In genomic region chr11:89275966-89276365, GRCh38 we compare ENCODE assay signal across 16 cellular contexts.
DNase-seq lines count a peak whose midpoint lies in the region; ATAC-seq, FAIRE-seq and TF ChIP-seq lines count a peak whose summit lies in the region.
"Had no signal": no experiment of that assay in that cellular context is flagged by ENCODE, and none has a peak within 500 bp of the region (broad histone marks: within the 10 kb centered on the region; RNA-seq: fewer than 3 reads in every experiment).

No MANE protein-coding gene starts in this region.

- H3K27ac Mint-ChIP-seq in GM23338: peak overlapping the region; percentile 28; the same call in 1 of the 2 replicates
- H3K27ac Mint-ChIP-seq: CD4-positive, CD25-positive, alpha-beta regulatory T cell; IgD-negative memory B cell had no signal

- no peaks in the 10 kb centered on the region; the same call in 2 of the 3 replicates for H3K36me3 Mint-ChIP-seq in GM23338 (ENCODE audit: low read depth)
- H3K36me3 Mint-ChIP-seq: CD4-positive, CD25-positive, alpha-beta regulatory T cell; IgD-negative memory B cell had no signal

- no peaks in the 10 kb centered on the region for H3K9me3 Mint-ChIP-seq in GM23338

- no peak overlapping the region; the same call in 1 of the 2 replicates for H2AFZ ChIP-seq in GM23338

- H3K36me3 ChIP-seq in GM23338 (ENCODE audit: insufficient read depth): no peaks in the 10 kb centered on the region
- H3K36me3 ChIP-seq: BLaER1 treated with 17β-estradiol and CSF1 and Interleukin-3, amounts not matched to agents 10 nM and 100 nM had no signal

- H3K4me2 ChIP-seq in GM23338: peak overlapping the region; percentile 36; the same call in 1 of the 2 replicates
- H3K4me2 ChIP-seq: BLaER1 treated with 17β-estradiol and CSF1 and Interleukin-3, amounts not matched to agents 10 nM and 100 nM had no signal

- H3K4me3 ChIP-seq in GM23338: no peak overlapping the region
- H3K4me3 ChIP-seq: BLaER1 treated with 17β-estradiol and CSF1 and Interleukin-3, amounts not matched to agents 10 nM and 100 nM; GM12878 had no signal

- no peak for ATAC-seq in GM23338
- no peak for ATAC-seq in GM19455 (IDR thresholded peaks at IDR 0.05; ENCODE audit: unreplicated experiment)
- ATAC-seq: GM12878 had no signal

- no peaks in the 10 kb centered on the region for H3K79me2 ChIP-seq in GM23338 (replicated peaks; ENCODE audit: insufficient read depth)

- DNase-seq in GM23338 (ENCODE audit: low spot score) (no peak), frontal cortex (ENCODE audit: low spot score in 2 of 2) (no peak), midbrain (lab: John Stamatoyannopoulos, UW) (peak; percentile 75), substantia nigra (lab: John Stamatoyannopoulos, UW) (peak in 4 of 49 donors; percentile 18 to 56 (median 22))
- DNase-seq in effector CD4-positive, alpha-beta T cell: no peak
- DNase-seq in activated naive CD4-positive, alpha-beta T cell treated with Interleukin-2 at 50 U/mL for 16 hours: no peak
- DNase-seq: 8988T; AML-193; CD4-positive, CD25-positive, alpha-beta regulatory T cell; DMS53; H7 had no signal

- no peak overlapping the region for H3K4me3 Mint-ChIP-seq in GM23338
- H3K4me3 Mint-ChIP-seq: CD4-positive, CD25-positive, alpha-beta regulatory T cell; IgD-negative memory B cell had no signal

- H3F3A ChIP-seq in GM23338 (replicated peaks; ENCODE audit: low read depth): no peaks in the 10 kb centered on the region

- no peaks in the 10 kb centered on the region for H3K27me3 Mint-ChIP-seq in GM23338 (ENCODE audit: insufficient read depth, low read depth, poor library complexity)
- H3K27me3 Mint-ChIP-seq: CD4-positive, CD25-positive, alpha-beta regulatory T cell; IgD-negative memory B cell had no signal

- H3K27me3 ChIP-seq in GM23338 (ENCODE audit: insufficient read depth): no peaks in the 10 kb centered on the region
- H3K27me3 ChIP-seq: BLaER1 treated with 17β-estradiol and CSF1 and Interleukin-3, amounts not matched to agents 10 nM and 100 nM had no signal

- TF ChIP-seq CTCF in GM23338 (conservative IDR thresholded peaks at IDR 0.05; ENCODE audit: low read depth in 2 of 2): no peak

- H3K27ac ChIP-seq in GM23338 (ENCODE audit: low read depth) (no peak overlapping the region), substantia nigra (ENCODE audit: low read depth, low read length, poor library complexity, severe bottlenecking) (peak overlapping the region; percentile 31)
- H3K27ac ChIP-seq: BLaER1 treated with 17β-estradiol and CSF1 and Interleukin-3, amounts not matched to agents 10 nM and 100 nM had no signal

- H3K4me1 Mint-ChIP-seq in GM23338: peaks cover 17% of the 10 kb centered on the region
- H3K4me1 Mint-ChIP-seq: CD4-positive, CD25-positive, alpha-beta regulatory T cell; IgD-negative memory B cell had no signal

- no peaks in the 10 kb centered on the region for H4K20me1 ChIP-seq in GM23338 (replicated peaks; ENCODE audit: insufficient read depth)
- H4K20me1 ChIP-seq: BLaER1 treated with 17β-estradiol and CSF1 and Interleukin-3, amounts not matched to agents 10 nM and 100 nM had no signal

- peak; percentile 92 for FAIRE-seq in frontal cortex (lab: Jason Lieb, UNC)
- FAIRE-seq: GM12878, GM18507 had no signal

- H3K4me1 ChIP-seq in GM23338 (ENCODE audit: insufficient read depth): peaks cover 12% of the 10 kb centered on the region; the same call in 1 of the 2 replicates
- H3K4me1 ChIP-seq: BLaER1 treated with 17β-estradiol and CSF1 and Interleukin-3, amounts not matched to agents 10 nM and 100 nM had no signal

- H3K9me2 ChIP-seq in GM23338 (ENCODE audit: insufficient read depth): peaks cover 7% of the 10 kb centered on the region; the same call in 1 of the 2 replicates

TF ChIP-seq in GM23338, 12 proteins besides CTCF, POLR2A, EP300 and RAD21 (continues in another document):
- TF ChIP-seq ZNF114 (CRISPR knock-in tag; IDR thresholded peaks at IDR 0.05) (no peak), EZH2phosphoT487 (IDR thresholded peaks at IDR 0.05; ENCODE audit: unreplicated experiment) (no peak), JUNB (IDR thresholded peaks at IDR 0.05; ENCODE audit: unreplicated experiment) (no peak), STAT1 (IDR thresholded peaks at IDR 0.05; ENCODE audit: unreplicated experiment) (no peak), POLR2AphosphoS5 (IDR thresholded peaks at IDR 0.05; ENCODE audit: low read depth) (no peak), EZH2 (IDR thresholded peaks at IDR 0.05; ENCODE audit: low read depth, unreplicated experiment) (no peak), ZNF331 (CRISPR knock-in tag; IDR thresholded peaks at IDR 0.05; ENCODE audit: low read depth) (no peak)
- TF ChIP-seq, protein P1, sequence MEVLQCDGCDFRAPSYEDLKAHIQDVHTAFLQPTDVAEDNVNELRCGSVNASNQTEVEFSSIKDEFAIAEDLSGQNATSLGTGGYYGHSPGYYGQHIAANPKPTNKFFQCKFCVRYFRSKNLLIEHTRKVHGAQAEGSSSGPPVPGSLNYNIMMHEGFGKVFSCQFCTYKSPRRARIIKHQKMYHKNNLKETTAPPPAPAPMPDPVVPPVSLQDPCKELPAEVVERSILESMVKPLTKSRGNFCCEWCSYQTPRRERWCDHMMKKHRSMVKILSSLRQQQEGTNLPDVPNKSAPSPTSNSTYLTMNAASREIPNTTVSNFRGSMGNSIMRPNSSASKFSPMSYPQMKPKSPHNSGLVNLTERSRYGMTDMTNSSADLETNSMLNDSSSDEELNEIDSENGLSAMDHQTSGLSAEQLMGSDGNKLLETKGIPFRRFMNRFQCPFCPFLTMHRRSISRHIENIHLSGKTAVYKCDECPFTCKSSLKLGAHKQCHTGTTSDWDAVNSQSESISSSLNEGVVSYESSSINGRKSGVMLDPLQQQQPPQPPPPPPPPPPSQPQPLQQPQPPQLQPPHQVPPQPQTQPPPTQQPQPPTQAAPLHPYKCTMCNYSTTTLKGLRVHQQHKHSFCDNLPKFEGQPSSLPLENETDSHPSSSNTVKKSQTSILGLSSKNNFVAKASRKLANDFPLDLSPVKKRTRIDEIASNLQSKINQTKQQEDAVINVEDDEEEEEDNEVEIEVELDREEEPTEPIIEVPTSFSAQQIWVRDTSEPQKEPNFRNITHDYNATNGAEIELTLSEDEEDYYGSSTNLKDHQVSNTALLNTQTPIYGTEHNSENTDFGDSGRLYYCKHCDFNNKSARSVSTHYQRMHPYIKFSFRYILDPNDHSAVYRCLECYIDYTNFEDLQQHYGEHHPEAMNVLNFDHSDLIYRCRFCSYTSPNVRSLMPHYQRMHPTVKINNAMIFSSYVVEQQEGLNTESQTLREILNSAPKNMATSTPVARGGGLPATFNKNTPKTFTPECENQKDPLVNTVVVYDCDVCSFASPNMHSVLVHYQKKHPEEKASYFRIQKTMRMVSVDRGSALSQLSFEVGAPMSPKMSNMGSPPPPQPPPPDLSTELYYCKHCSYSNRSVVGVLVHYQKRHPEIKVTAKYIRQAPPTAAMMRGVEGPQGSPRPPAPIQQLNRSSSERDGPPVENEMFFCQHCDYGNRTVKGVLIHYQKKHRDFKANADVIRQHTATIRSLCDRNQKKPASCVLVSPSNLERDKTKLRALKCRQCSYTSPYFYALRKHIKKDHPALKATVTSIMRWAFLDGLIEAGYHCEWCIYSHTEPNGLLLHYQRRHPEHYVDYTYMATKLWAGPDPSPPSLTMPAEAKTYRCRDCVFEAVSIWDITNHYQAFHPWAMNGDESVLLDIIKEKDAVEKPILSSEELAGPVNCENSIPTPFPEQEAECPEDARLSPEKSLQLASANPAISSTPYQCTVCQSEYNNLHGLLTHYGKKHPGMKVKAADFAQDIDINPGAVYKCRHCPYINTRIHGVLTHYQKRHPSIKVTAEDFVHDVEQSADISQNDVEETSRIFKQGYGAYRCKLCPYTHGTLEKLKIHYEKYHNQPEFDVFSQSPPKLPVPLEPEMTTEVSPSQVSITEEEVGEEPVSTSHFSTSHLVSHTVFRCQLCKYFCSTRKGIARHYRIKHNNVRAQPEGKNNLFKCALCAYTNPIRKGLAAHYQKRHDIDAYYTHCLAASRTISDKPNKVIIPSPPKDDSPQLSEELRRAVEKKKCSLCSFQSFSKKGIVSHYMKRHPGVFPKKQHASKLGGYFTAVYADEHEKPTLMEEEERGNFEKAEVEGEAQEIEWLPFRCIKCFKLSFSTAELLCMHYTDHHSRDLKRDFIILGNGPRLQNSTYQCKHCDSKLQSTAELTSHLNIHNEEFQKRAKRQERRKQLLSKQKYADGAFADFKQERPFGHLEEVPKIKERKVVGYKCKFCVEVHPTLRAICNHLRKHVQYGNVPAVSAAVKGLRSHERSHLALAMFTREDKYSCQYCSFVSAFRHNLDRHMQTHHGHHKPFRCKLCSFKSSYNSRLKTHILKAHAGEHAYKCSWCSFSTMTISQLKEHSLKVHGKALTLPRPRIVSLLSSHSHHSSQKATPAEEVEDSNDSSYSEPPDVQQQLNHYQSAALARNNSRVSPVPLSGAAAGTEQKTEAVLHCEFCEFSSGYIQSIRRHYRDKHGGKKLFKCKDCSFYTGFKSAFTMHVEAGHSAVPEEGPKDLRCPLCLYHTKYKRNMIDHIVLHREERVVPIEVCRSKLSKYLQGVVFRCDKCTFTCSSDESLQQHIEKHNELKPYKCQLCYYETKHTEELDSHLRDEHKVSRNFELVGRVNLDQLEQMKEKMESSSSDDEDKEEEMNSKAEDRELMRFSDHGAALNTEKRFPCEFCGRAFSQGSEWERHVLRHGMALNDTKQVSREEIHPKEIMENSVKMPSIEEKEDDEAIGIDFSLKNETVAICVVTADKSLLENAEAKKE (CRISPR knock-in tag; IDR thresholded peaks at IDR 0.05): no peak
- TF ChIP-seq, protein P2, sequence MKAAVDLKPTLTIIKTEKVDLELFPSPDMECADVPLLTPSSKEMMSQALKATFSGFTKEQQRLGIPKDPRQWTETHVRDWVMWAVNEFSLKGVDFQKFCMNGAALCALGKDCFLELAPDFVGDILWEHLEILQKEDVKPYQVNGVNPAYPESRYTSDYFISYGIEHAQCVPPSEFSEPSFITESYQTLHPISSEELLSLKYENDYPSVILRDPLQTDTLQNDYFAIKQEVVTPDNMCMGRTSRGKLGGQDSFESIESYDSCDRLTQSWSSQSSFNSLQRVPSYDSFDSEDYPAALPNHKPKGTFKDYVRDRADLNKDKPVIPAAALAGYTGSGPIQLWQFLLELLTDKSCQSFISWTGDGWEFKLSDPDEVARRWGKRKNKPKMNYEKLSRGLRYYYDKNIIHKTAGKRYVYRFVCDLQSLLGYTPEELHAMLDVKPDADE (IDR thresholded peaks at IDR 0.05): no peak
